In the genomic region with DNA sequence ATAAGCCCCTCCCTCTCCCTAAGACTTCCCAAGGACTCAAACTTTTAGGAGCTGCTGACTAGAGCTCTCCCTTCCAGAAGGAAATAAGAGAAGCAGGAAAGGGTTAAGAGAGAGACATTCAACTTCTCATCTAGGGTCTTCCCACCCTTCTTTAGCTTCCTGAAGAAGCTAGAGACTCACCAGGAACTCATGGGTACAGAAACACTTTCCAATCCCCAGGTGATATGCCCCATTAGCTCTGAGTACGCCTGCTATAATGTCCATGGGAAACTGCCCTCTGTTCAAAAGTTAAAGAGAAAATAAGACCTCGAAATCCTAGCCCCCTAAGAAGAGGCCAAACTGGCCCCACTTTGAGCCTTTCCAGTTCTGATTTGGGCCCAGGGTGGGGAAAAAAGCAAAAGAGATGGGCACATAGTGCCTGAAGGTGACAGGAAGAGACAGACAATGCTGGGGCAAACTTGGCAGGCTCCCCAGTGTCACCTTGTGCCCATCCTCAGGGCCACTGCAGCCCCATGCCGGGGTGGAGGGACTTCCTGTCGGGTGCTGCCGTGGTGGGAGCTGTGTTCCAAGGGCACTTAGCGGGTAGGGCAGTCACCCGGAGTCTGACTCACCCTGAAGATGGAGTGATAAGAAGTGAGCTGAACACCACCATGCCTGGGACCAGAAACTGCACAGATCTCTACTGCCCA, we compare ENCODE assay signal across 8 cellular contexts. TPM values are rescaled to one million over a fixed set of nuclear protein-coding genes. Genes with fewer than 3 reads are reported as not detected.
DNase-seq lines count a peak whose midpoint lies in the region; ATAC-seq and TF ChIP-seq lines count a peak whose summit lies in the region.

No MANE protein-coding gene starts in this region.

- H3K27ac Mint-ChIP-seq in HFFc6, result peak overlapping the region; percentile 83
- H3K27ac Mint-ChIP-seq in activated CD4-positive, alpha-beta T cell treated with anti-CD3 and anti-CD28 coated beads, Interleukin-2, amount 10 ng/mL, durations not matched to agents 24 days and 14 days, result peak overlapping the region; percentile 94

- peaks cover 13% of the 10 kb centered on the region for H3K36me3 Mint-ChIP-seq in HFFc6 (ENCODE audit: low read depth)
- peaks cover 37% of the 10 kb centered on the region for H3K36me3 Mint-ChIP-seq in activated CD4-positive, alpha-beta T cell treated with anti-CD3 and anti-CD28 coated beads, Interleukin-2, amount 10 ng/mL, durations not matched to agents 24 days and 14 days (ENCODE audit: low read depth)

- in situ Hi-C loops in G401 (cut with HindIII; ENCODE audit: low sequenced_read_pairs), result no loop called here

- no peaks in the 10 kb centered on the region; the same call in 1 of the 2 replicates for H3K27me3 Mint-ChIP-seq in HFFc6 (ENCODE audit: insufficient read depth)
- H3K27me3 Mint-ChIP-seq in activated CD4-positive, alpha-beta T cell treated with anti-CD3 and anti-CD28 coated beads, Interleukin-2, amount 10 ng/mL, durations not matched to agents 24 days and 14 days, result no peaks in the 10 kb centered on the region

- H3K9me3 Mint-ChIP-seq in HFFc6, result no peaks in the 10 kb centered on the region
- H3K9me3 Mint-ChIP-seq in activated CD4-positive, alpha-beta T cell treated with anti-CD3 and anti-CD28 coated beads, Interleukin-2, amount 10 ng/mL, durations not matched to agents 24 days and 14 days, result no peaks in the 10 kb centered on the region

- DNase-seq in HFFc6 (peak; percentile 72), posterior vena cava (ENCODE audit: low spot score) (peak; percentile 77), NCI-H187 treated with DMSO at 0.1 percent for 48 hours (lab: John Stamatoyannopoulos, UW) (no peak), G401 (ENCODE audit: low spot score) (no peak), AG20443 (ENCODE audit: low spot score) (no peak), left lobe of liver (ENCODE audit: low spot score) (no peak)
- DNase-seq in activated CD4-positive, alpha-beta T cell treated with anti-CD3 and anti-CD28 coated beads, Interleukin-2, amount 10 ng/mL, durations not matched to agents 24 days and 14 days, result peak; percentile 84
- peak; percentile 67 for DNase-seq in effector CD4-positive, alpha-beta T cell

- ATAC-seq in left lobe of liver, result no peak

- intact Hi-C loops in activated CD4-positive, alpha-beta T cell treated with anti-CD3 and anti-CD28 coated beads, Interleukin-2, amount 10 ng/mL, durations not matched to agents 24 days and 14 days (cut with micrococcal nuclease), result loop anchor here (5.0 kb wide), 1 partner anchor 70 kb away; no protein-coding TSS in a partner anchor
- intact Hi-C loops in posterior vena cava (cut with DNase I), result no loop called here

- peak overlapping the region; percentile 23 for H3K4me3 Mint-ChIP-seq in HFFc6
- peak overlapping the region; percentile 80 for H3K4me3 Mint-ChIP-seq in activated CD4-positive, alpha-beta T cell treated with anti-CD3 and anti-CD28 coated beads, Interleukin-2, amount 10 ng/mL, durations not matched to agents 24 days and 14 days

- H3K4me1 Mint-ChIP-seq in HFFc6 (ENCODE audit: low read depth), result peaks cover 66% of the 10 kb centered on the region
- peaks cover 66% of the 10 kb centered on the region for H3K4me1 Mint-ChIP-seq in activated CD4-positive, alpha-beta T cell treated with anti-CD3 and anti-CD28 coated beads, Interleukin-2, amount 10 ng/mL, durations not matched to agents 24 days and 14 days

- TF ChIP-seq CTCF in HFFc6 (IDR thresholded peaks at IDR 0.05), result no peak

RNA-seq across cellular contexts. Expression of a gene that starts 29.5 kb away (rescaled TPM):
- 10 to 100 TPM; 21.3 to 27.9 (median 27.2) TPM for total RNA-seq in HFFc6 (2021; fragmentation: NEBNext Ultra II Directional; extraction: Animal tissue kit (Norgen Biotek cat#: 25700))
- total RNA-seq in activated CD4-positive, alpha-beta T cell treated with anti-CD3 and anti-CD28 coated beads, Interleukin-2, amount 10 ng/mL, durations not matched to agents 24 days and 14 days, result 55.3 and 66.2 TPM in 2 replicates
- total RNA-seq in posterior vena cava, result 10 to 100 TPM; 21.5 to 26.0 TPM
- 31.0 and 37.7 TPM in 2 replicates for total RNA-seq in G401 (2014; rRNA removed; shearing (Covaris generic))
- 19.3 TPM for total RNA-seq in left lobe of liver

RNA-seq across cellular contexts. Expression of a gene that starts 32.5 kb away (rescaled TPM):
- 1 to 10 TPM; 5.3 to 7.6 (median 5.8) TPM for total RNA-seq in HFFc6 (2021; fragmentation: NEBNext Ultra II Directional; extraction: Animal tissue kit (Norgen Biotek cat#: 25700))
- total RNA-seq in activated CD4-positive, alpha-beta T cell treated with anti-CD3 and anti-CD28 coated beads, Interleukin-2, amount 10 ng/mL, durations not matched to agents 24 days and 14 days, result 115 and 119 TPM in 2 replicates
- total RNA-seq in posterior vena cava, result 10 to 100 TPM; 26.0 to 33.1 TPM
- total RNA-seq in G401 (2014; rRNA removed; shearing (Covaris generic)), result 11.8 and 27.2 TPM in 2 replicates
- total RNA-seq in left lobe of liver, result 12.2 TPM

Comparison
In these comparisons a context has a peak if more than half of its experiments do, and no peak if none do; other contexts are left out.
1. DNase-seq: peak in HFFc6 (single experiment), activated CD4-positive, alpha-beta T cell treated with anti-CD3 and anti-CD28 coated beads, Interleukin-2, amount 10 ng/mL, durations not matched to agents 24 days and 14 days (single experiment), effector CD4-positive, alpha-beta T cell (single experiment) and posterior vena cava (single experiment); none in NCI-H187 treated with DMSO at 0.1 percent for 48 hours (single experiment), G401 (single experiment), AG20443 (single experiment) and left lobe of liver (single experiment).